22 cellular contexts compared by ENCODE assay signal in the genomic region with DNA sequence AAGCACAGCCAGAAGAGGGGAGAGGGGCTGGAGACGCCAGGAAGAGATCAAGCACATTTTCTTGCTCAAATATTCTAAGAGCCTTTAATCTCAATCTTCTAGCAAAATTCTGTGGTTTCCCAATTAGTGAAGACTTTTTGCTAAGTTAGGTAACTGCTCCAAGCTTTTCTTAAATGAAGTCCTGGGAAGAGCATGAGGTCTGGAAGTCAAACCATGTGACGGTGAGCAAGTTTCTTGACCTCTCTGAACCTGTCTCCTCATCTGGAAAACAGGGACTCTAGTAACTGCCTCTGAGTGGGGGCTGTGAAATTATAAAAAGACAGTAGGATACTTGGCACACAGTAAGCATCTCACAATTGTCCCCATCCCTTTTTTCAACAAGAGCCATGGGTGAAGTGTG. TPM values are rescaled to one million over a fixed set of nuclear protein-coding genes. Genes with fewer than 3 reads are reported as not detected.
A peak's percentile ranks its signal among the peaks of the same experiment; 100 is the strongest.
DNase-seq lines count a peak whose midpoint lies in the region; ATAC-seq, FAIRE-seq and TF ChIP-seq lines count a peak whose summit lies in the region.
"Had no signal": no experiment of that assay in that cellular context is flagged by ENCODE, and none has a peak within 500 bp of the region (broad histone marks: within the 10 kb centered on the region; RNA-seq: fewer than 3 reads in every experiment).

No MANE protein-coding gene starts in this region.

- no peaks in the 10 kb centered on the region for H3K79me2 ChIP-seq in astrocyte (ENCODE audit: insufficient read depth, low read length)

- POLR2A ChIA-PET in Caco-2 (lab: Charles Lee) = no interaction called here

- no peaks in the 10 kb centered on the region for H3K36me3 ChIP-seq in Caco-2 (ENCODE audit: control insufficient read depth, insufficient read depth, low read length)
- no peaks in the 10 kb centered on the region for H3K36me3 ChIP-seq in astrocyte (ENCODE audit: insufficient read depth, low read length)
- peaks cover 7% of the 10 kb centered on the region for H3K36me3 ChIP-seq in mesodermal cell (ENCODE audit: control insufficient read depth, insufficient read depth, low read length)
- H3K36me3 ChIP-seq: BE2C had no signal

- H4K20me1 ChIP-seq in astrocyte (ENCODE audit: insufficient read depth, low read length) = peaks cover 4% of the 10 kb centered on the region

- H3K9ac ChIP-seq in astrocyte (ENCODE audit: low read length) = no peak overlapping the region
- H3K9ac ChIP-seq: GM23248 had no signal

- no peak overlapping the region for H2AFZ ChIP-seq in astrocyte (ENCODE audit: low read depth, low read length)
- H2AFZ ChIP-seq: GM23248 had no signal

- peaks cover 12% of the 10 kb centered on the region for H3K4me1 Mint-ChIP-seq in Caco-2 (ENCODE audit: low read depth, unreplicated experiment)
- H3K4me1 Mint-ChIP-seq in astrocyte (ENCODE audit: low read depth, unreplicated experiment) = peaks cover 17% of the 10 kb centered on the region
- H3K4me1 Mint-ChIP-seq in activated T-helper 17 cell treated with anti-CD3 and anti-CD28 coated beads, Interleukin-2, amount 50 U/mL, for 72 hours = no peaks in the 10 kb centered on the region
- H3K4me1 Mint-ChIP-seq: CD8-positive, alpha-beta memory T cell had no signal

- no peak for TF ChIP-seq POLR2A in H54 (IDR thresholded peaks at IDR 0.05; ENCODE audit: low read depth, low read length)

- no peak for FAIRE-seq in astrocyte (lab: Jason Lieb, UNC)
- FAIRE-seq in H54 (lab: Jason Lieb, UNC) = no peak
- FAIRE-seq: D721Med, GM12892, GM19239, K562 had no signal

- H3K36me3 Mint-ChIP-seq in Caco-2 (ENCODE audit: insufficient read depth, unreplicated experiment) (peaks cover 12% of the 10 kb centered on the region), astrocyte (ENCODE audit: low read depth, unreplicated experiment) (peaks cover 6% of the 10 kb centered on the region)
- peaks cover 22% of the 10 kb centered on the region for H3K36me3 Mint-ChIP-seq in activated T-helper 17 cell treated with anti-CD3 and anti-CD28 coated beads, Interleukin-2, amount 50 U/mL, for 72 hours (ENCODE audit: low read depth)

- H3K27ac ChIP-seq in astrocyte (ENCODE audit: low read depth, low read length) = no peak overlapping the region
- H3K27ac ChIP-seq in mesodermal cell (ENCODE audit: low read depth, low read length, severe bottlenecking) = peak overlapping the region; percentile 6
- H3K27ac ChIP-seq: GM23248 had no signal

- H3K4me3 Mint-ChIP-seq in Caco-2 (ENCODE audit: unreplicated experiment) (no peak overlapping the region), astrocyte (ENCODE audit: unreplicated experiment) (peak overlapping the region; percentile 36)
- H3K4me3 Mint-ChIP-seq in activated T-helper 17 cell treated with anti-CD3 and anti-CD28 coated beads, Interleukin-2, amount 50 U/mL, for 72 hours = no peak overlapping the region
- H3K4me3 Mint-ChIP-seq: CD4-positive, CD25-positive, alpha-beta regulatory T cell; CD8-positive, alpha-beta memory T cell had no signal

- intact Hi-C loops in Caco-2 (cut with micrococcal nuclease; ENCODE audit: unreplicated experiment) = no loop called here

- 0 out of 2 replicates have a peak, but pooled peaks cover 3% of the 10 kb centered on the region for H3K9me3 ChIP-seq in Caco-2
- peaks cover 4% of the 10 kb centered on the region for H3K9me3 ChIP-seq in astrocyte (ENCODE audit: insufficient read depth, low read depth, low read length)
- H3K9me3 ChIP-seq in mesodermal cell (ENCODE audit: control insufficient read depth, low read length) = peaks cover 10% of the 10 kb centered on the region

- H3K4me1 ChIP-seq in Caco-2 (peaks cover 12% of the 10 kb centered on the region), astrocyte (ENCODE audit: insufficient read depth, low read length) (peaks cover 4% of the 10 kb centered on the region), mesodermal cell (ENCODE audit: control insufficient read depth, insufficient read depth, low read length, poor library complexity, severe bottlenecking) (peaks cover 9% of the 10 kb centered on the region)

- 100% methylated on average over 1 of the region's 2 CpGs; no CpG with 5 or more reads in 1 of the 2 experiments for WGBS in mesodermal cell (ENCODE audit: insufficient coverage in 2 of 2), 2 experiments

- BruUV-seq in Caco-2 (replicated peaks; lab: Mats Ljungman, UMichigan) = no TSS peak

- H3K27me3 Mint-ChIP-seq in Caco-2 (ENCODE audit: insufficient read depth, unreplicated experiment) = no peaks in the 10 kb centered on the region
- H3K27me3 Mint-ChIP-seq in astrocyte (ENCODE audit: low read depth, unreplicated experiment) = no peaks in the 10 kb centered on the region
- H3K27me3 Mint-ChIP-seq in activated T-helper 17 cell treated with anti-CD3 and anti-CD28 coated beads, Interleukin-2, amount 50 U/mL, for 72 hours = no peaks in the 10 kb centered on the region

- H3K27me3 ChIP-seq in Caco-2 (replicated peaks; ENCODE audit: control insufficient read depth, insufficient read depth, low read length) = no peaks in the 10 kb centered on the region
- H3K27me3 ChIP-seq in astrocyte (ENCODE audit: insufficient read depth, low read length) = no peaks in the 10 kb centered on the region
- H3K27me3 ChIP-seq: BE2C had no signal

- H3K4me2 ChIP-seq in astrocyte (ENCODE audit: low read length) = no peak overlapping the region

- no peaks in the 10 kb centered on the region for H3K9me3 Mint-ChIP-seq in Caco-2 (ENCODE audit: unreplicated experiment)
- H3K9me3 Mint-ChIP-seq in astrocyte (ENCODE audit: unreplicated experiment) = peaks cover 6% of the 10 kb centered on the region
- no peaks in the 10 kb centered on the region for H3K9me3 Mint-ChIP-seq in activated T-helper 17 cell treated with anti-CD3 and anti-CD28 coated beads, Interleukin-2, amount 50 U/mL, for 72 hours

- no peak for ATAC-seq in GM18870 (IDR thresholded peaks at IDR 0.05; ENCODE audit: unreplicated experiment)
- no peak for ATAC-seq in activated T-helper 17 cell treated with anti-CD3 and anti-CD28 coated beads, Interleukin-2, amount 50 U/mL, for 72 hours (replicated peaks)
- ATAC-seq: K562 had no signal

- H3K27ac Mint-ChIP-seq in Caco-2 (ENCODE audit: unreplicated experiment) (peak overlapping the region; percentile 22), astrocyte (ENCODE audit: unreplicated experiment) (peak overlapping the region; percentile 30)
- H3K27ac Mint-ChIP-seq in activated T-helper 17 cell treated with anti-CD3 and anti-CD28 coated beads, Interleukin-2, amount 50 U/mL, for 72 hours = no peak overlapping the region
- H3K27ac Mint-ChIP-seq: CD8-positive, alpha-beta memory T cell had no signal

- H3K4me3 ChIP-seq in Caco-2 (ENCODE audit: low read depth, low read length) = no peak overlapping the region
- H3K4me3 ChIP-seq in astrocyte (ENCODE audit: insufficient read depth, low read depth, low read length) = no peak overlapping the region
- H3K4me3 ChIP-seq in mesodermal cell (ENCODE audit: extremely low read depth, insufficient read depth, low read length, poor library complexity, severe bottlenecking) = no peak overlapping the region
- no peak overlapping the region for H3K4me3 ChIP-seq in retinal pigment epithelial cell (ENCODE audit: low read length)
- H3K4me3 ChIP-seq: GM23248, K562 had no signal

- TF ChIP-seq CTCF in Caco-2 (IDR thresholded peaks at IDR 0.05; ENCODE audit: insufficient read depth in 1 of 2, low read depth in 1 of 2, low read length in 1 of 2, severe bottlenecking in 1 of 2, unreplicated experiment in 1 of 2) (no peak), astrocyte (IDR thresholded peaks at IDR 0.05; ENCODE audit: insufficient read depth, low read depth, low read length) (no peak), retinal pigment epithelial cell (conservative IDR thresholded peaks at IDR 0.05; ENCODE audit: low read depth, low read length) (peak; percentile 46)

- CTCF ChIA-PET in Caco-2 (lab: Charles Lee) = interaction anchor here (1.8 kb wide), 1 partner anchor 179 kb away, joined by 6 read pairs; no protein-coding TSS in a partner anchor

- DNase-seq in Caco-2 (no peak), astrocyte (ENCODE audit: low read depth) (no peak), retinal pigment epithelial cell (ENCODE audit: low read depth) (peak; percentile 75), T-helper 2 cell (no peak), H54 (ENCODE audit: insufficient read length, low spot score) (no peak)
- DNase-seq: ACHN; BE2C; C1 segment of cervical spinal cord; CD4-positive, CD25-positive, alpha-beta regulatory T cell; CD8-positive, alpha-beta memory T cell; COR-L47; GDM1; GM23248; HCEC 1CT had no signal

RNA-seq across cellular contexts. Expression of gene BDKRB1, which starts 24.1 kb away (rescaled TPM):
- total RNA-seq in Caco-2 (2022) (0.18 TPM in 1 of 2 replicates, not detected in the other), astrocyte (0.20 TPM in 1 of 2 replicates, not detected in the other)
- polyA plus RNA-seq in mesodermal cell (2013, experiment 1 of 2) = 0.44 TPM
- polyA plus RNA-seq in mesodermal cell (2013, experiment 2 of 2) = 0.71 TPM
- not detected for total RNA-seq in activated T-helper 17 cell treated with anti-CD3 and anti-CD28 coated beads, Interleukin-2, amount 50 U/mL, for 72 hours
- total RNA-seq: CD4-positive, CD25-positive, alpha-beta regulatory T cell; CD8-positive, alpha-beta memory T cell; HT-29 had no signal
- polyA plus RNA-seq: CD4-positive, CD25-positive, alpha-beta regulatory T cell; CD8-positive, alpha-beta memory T cell had no signal
